In genomic region chr22:46007848-46008261, GRCh38 we compare ENCODE assay signal across 8 cellular contexts. TPM values are rescaled to one million over a fixed set of nuclear protein-coding genes. Genes with fewer than 3 reads are reported as not detected.
DNase-seq lines count a peak whose midpoint lies in the region; ATAC-seq and FAIRE-seq lines count a peak whose summit lies in the region.

No MANE protein-coding gene starts in this region.

- H3K9me3 Mint-ChIP-seq in activated naive CD8-positive, alpha-beta T cell treated with anti-CD3 and anti-CD28 coated beads for 36 hours, result no peaks in the 10 kb centered on the region

- H3K36me3 Mint-ChIP-seq in activated naive CD8-positive, alpha-beta T cell treated with anti-CD3 and anti-CD28 coated beads for 36 hours, result no peaks in the 10 kb centered on the region

- H3K4me3 ChIP-seq in duodenal mucosa (ENCODE audit: low read depth in 1 of 2, low read length in 2 of 2) (no peak overlapping the region), muscle layer of colon (ENCODE audit: low read depth in 1 of 2, low read length in 2 of 2) (no peak overlapping the region)

- H3K4me1 ChIP-seq in duodenal mucosa (ENCODE audit: control insufficient read depth in 1 of 2, insufficient read depth in 2 of 2, low read length in 2 of 2) (peaks cover 19 to 32% of the 10 kb centered on the region in 2 donors), muscle layer of colon (ENCODE audit: insufficient read depth, low read length) (peaks cover 40% of the 10 kb centered on the region)

- H3K27ac ChIP-seq in duodenal mucosa (ENCODE audit: low read depth, low read length) (peak overlapping the region; percentile 75), muscle layer of colon (ENCODE audit: low read depth, low read length) (peak overlapping the region; percentile 92)

- H3K9ac ChIP-seq in duodenal mucosa (ENCODE audit: low read depth in 1 of 2, low read length in 2 of 2), result no peak overlapping the region
- peak overlapping the region; percentile 71 for H3K9ac ChIP-seq in muscle layer of colon (ENCODE audit: low read length)

- no peak overlapping the region for H3K4me3 Mint-ChIP-seq in activated naive CD8-positive, alpha-beta T cell treated with anti-CD3 and anti-CD28 coated beads for 36 hours

- peaks cover 20% of the 10 kb centered on the region for H3K4me1 Mint-ChIP-seq in activated naive CD8-positive, alpha-beta T cell treated with anti-CD3 and anti-CD28 coated beads for 36 hours

- H3K27me3 ChIP-seq in duodenal mucosa (ENCODE audit: control insufficient read depth in 1 of 2, insufficient read depth in 2 of 2, low read length in 2 of 2) (no peaks in the 10 kb centered on the region), muscle layer of colon (ENCODE audit: control insufficient read depth in 1 of 2, insufficient read depth in 2 of 2, low read length in 2 of 2) (no peaks in the 10 kb centered on the region)

- ATAC-seq in HG02678 (IDR thresholded peaks at IDR 0.05; ENCODE audit: unreplicated experiment) (no peak), GM19035 (IDR thresholded peaks at IDR 0.05; ENCODE audit: unreplicated experiment) (no peak)

- H3K36me3 ChIP-seq in duodenal mucosa (ENCODE audit: control insufficient read depth in 1 of 2, insufficient read depth in 2 of 2, low read length in 2 of 2) (no peaks in the 10 kb centered on the region), muscle layer of colon (ENCODE audit: insufficient read depth, low read length) (no peaks in the 10 kb centered on the region)

- DNase-seq in AG08395 (ENCODE audit: low spot score), result peak; percentile 94
- DNase-seq in NCI-H2227 (lab: John Stamatoyannopoulos, UW; ENCODE audit: unreplicated experiment), result peak; percentile 65
- DNase-seq in GM19239 (ENCODE audit: insufficient read length, low spot score), result no peak
- no peak for DNase-seq in activated naive CD8-positive, alpha-beta T cell treated with anti-CD3 and anti-CD28 coated beads for 36 hours

- no peak overlapping the region for H3K27ac Mint-ChIP-seq in activated naive CD8-positive, alpha-beta T cell treated with anti-CD3 and anti-CD28 coated beads for 36 hours

- no peak for FAIRE-seq in GM19239 (lab: Jason Lieb, UNC)

- H3K9me3 ChIP-seq in duodenal mucosa (ENCODE audit: control insufficient read depth in 1 of 2, low read length in 2 of 2) (peaks cover 6 to 8% of the 10 kb centered on the region in 2 donors), muscle layer of colon (ENCODE audit: low read length) (peaks cover 7% of the 10 kb centered on the region)

- H3K27me3 Mint-ChIP-seq in activated naive CD8-positive, alpha-beta T cell treated with anti-CD3 and anti-CD28 coated beads for 36 hours, result no peaks in the 10 kb centered on the region

RNA-seq across cellular contexts. Expression of gene WNT7B, which starts 30.9 kb away (rescaled TPM):
- total RNA-seq in activated naive CD8-positive, alpha-beta T cell treated with anti-CD3 and anti-CD28 coated beads for 36 hours, result not detected

Comparison
In these comparisons a context has a peak if more than half of its experiments do, and no peak if none do; other contexts are left out.
1. DNase-seq: peak in AG08395 (single experiment) and NCI-H2227 (single experiment); none in GM19239 (single experiment) and activated naive CD8-positive, alpha-beta T cell treated with anti-CD3 and anti-CD28 coated beads for 36 hours (single experiment).